Comparison of ENCODE assay signal across 17 cellular contexts in the genomic region with DNA sequence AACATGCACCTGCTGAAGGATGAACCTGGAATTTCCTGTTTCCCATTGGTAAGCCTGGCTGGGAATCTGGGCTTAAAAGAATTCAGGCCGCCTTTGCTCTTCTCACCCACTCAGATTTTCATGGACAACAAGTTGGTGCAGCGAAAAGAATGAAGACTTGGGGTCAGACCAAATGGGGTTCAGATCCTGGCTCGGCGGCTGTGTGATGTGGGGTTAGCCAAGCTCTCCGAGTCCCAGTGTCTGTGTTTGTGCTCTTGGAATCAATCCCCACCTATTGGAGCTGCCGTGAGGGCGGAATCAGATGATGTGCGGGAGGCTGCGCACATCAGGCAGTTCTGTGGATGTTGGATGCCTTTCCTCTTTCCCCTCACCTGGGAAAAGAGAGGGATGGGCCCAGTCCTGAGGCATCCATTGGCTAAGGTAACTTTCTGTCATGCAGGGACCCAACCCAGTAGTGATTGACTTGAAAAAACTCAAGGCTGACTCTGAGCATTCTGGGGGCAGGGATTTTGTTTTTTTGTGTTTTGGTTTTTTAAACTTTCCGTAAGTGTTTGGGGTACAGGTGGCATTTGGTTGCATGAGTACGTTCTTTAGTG.
DNase-seq lines count a peak whose midpoint lies in the region; ATAC-seq, FAIRE-seq and TF ChIP-seq lines count a peak whose summit lies in the region.
"Had no signal": no experiment of that assay in that cellular context is flagged by ENCODE, and none has a peak within 500 bp of the region (broad histone marks: within the 10 kb centered on the region; RNA-seq: fewer than 3 reads in every experiment).

No MANE protein-coding gene starts in this region.

- H4K8ac ChIP-seq in mesenchymal stem cell (ENCODE audit: low read length): peak overlapping the region; percentile 79

- no peak overlapping the region for H2BK15ac ChIP-seq in mesenchymal stem cell (ENCODE audit: low read depth, poor library complexity, severe bottlenecking)

- H2AFZ ChIP-seq in K562 (ENCODE audit: low read depth, low read length): no peak overlapping the region
- no peak overlapping the region for H2AFZ ChIP-seq in mesenchymal stem cell (ENCODE audit: low read depth, low read length)
- H2AFZ ChIP-seq in SK-N-SH (ENCODE audit: low read depth): no peak overlapping the region

- H3K4ac ChIP-seq in mesenchymal stem cell (ENCODE audit: low read depth in 1 of 2, low read length in 2 of 2): peak overlapping the region; percentile 9 to 88

- CTCF ChIA-PET in AG04450 (lab: Charles Lee): interaction anchor here (1.2 kb wide), 1 partner anchor 220 kb away, joined by 3 read pairs; no protein-coding TSS in a partner anchor
- CTCF ChIA-PET in K562 (lab: Yijun Ruan, JAX; ENCODE audit: low intra/inter-chr PET ratio): interaction anchor here (1.3 kb wide), 1 partner anchor 200 kb away, joined by 3 read pairs; no protein-coding TSS in a partner anchor
- CTCF ChIA-PET in SK-N-SH (lab: Yijun Ruan, JAX): no interaction called here

- peaks cover 2% of the 10 kb centered on the region for H3K27me3 ChIP-seq in AG04450 (ENCODE audit: control insufficient read depth, insufficient read depth, low read length)
- no peaks in the 10 kb centered on the region for H3K27me3 ChIP-seq in H7 (ENCODE audit: control insufficient read depth, insufficient read depth, low read length)
- no peaks in the 10 kb centered on the region for H3K27me3 ChIP-seq in K562 (ENCODE audit: control insufficient read depth in 2 of 2, insufficient read depth in 2 of 2, low read length in 2 of 2)
- H3K27me3 ChIP-seq in mesenchymal stem cell (ENCODE audit: control insufficient read depth in 1 of 2, insufficient read depth in 1 of 2, low read length in 2 of 2): no peaks in the 10 kb centered on the region
- no peaks in the 10 kb centered on the region for H3K27me3 ChIP-seq in SK-N-SH (ENCODE audit: insufficient read depth)
- H3K27me3 ChIP-seq in testis: no peaks in the 10 kb centered on the region

- TF ChIP-seq RAD21 in K562 (CRISPR knock-in tag; conservative IDR thresholded peaks at IDR 0.05 in 1 of 2, IDR thresholded peaks at IDR 0.05 in 1 of 2): no peak
- TF ChIP-seq RAD21 in SK-N-SH (IDR thresholded peaks at IDR 0.05; ENCODE audit: low read length): no peak

- peak overlapping the region; percentile 54 for H2BK120ac ChIP-seq in mesenchymal stem cell (ENCODE audit: low read depth, low read length)

- no peaks in the 10 kb centered on the region for H3K79me2 ChIP-seq in K562 (ENCODE audit: control insufficient read depth, insufficient read depth, low read length)
- H3K79me2 ChIP-seq in SK-N-SH (ENCODE audit: insufficient read depth): no peaks in the 10 kb centered on the region

- WGBS in K562 (ENCODE audit: insufficient coverage, low coverage, missing lambda C conversion rate): 82% methylated on average over 11 of the region's 11 CpGs
- WGBS in mesenchymal stem cell: 98% methylated on average over 10 of the region's 11 CpGs
- WGBS in SK-N-SH (ENCODE audit: low lambda C conversion rate): 61% methylated on average over 8 of the region's 11 CpGs
- WGBS in testis, 2 donors: 94 to 96% methylated on average over 11 of the region's 11 CpGs

- BruUV-seq in K562 (replicated peaks; lab: Mats Ljungman, UMichigan): no TSS peak

- H3K4me3 ChIP-seq in AG04450 (ENCODE audit: low read depth, low read length): no peak overlapping the region
- no peak overlapping the region for H3K4me3 ChIP-seq in H7 (ENCODE audit: insufficient read depth, low read depth, low read length)
- no peak overlapping the region for H3K4me3 ChIP-seq in K562
- peak overlapping the region in 1 of 2 experiments; percentile 36 for H3K4me3 ChIP-seq in mesenchymal stem cell (ENCODE audit: insufficient read depth in 1 of 2, low read depth in 1 of 2, low read length in 2 of 2)
- H3K4me3 ChIP-seq in SK-N-SH (ENCODE audit: low read depth in 2 of 2, low read length in 1 of 2): no peak overlapping the region
- no peak overlapping the region for H3K4me3 ChIP-seq in testis

- H2BK5ac ChIP-seq in mesenchymal stem cell (ENCODE audit: low read depth, low read length, poor library complexity, severe bottlenecking): no peak overlapping the region

- H4K20me1 ChIP-seq in K562 (replicated peaks; ENCODE audit: control insufficient read depth, insufficient read depth, low read length) (no peaks in the 10 kb centered on the region), SK-N-SH (ENCODE audit: insufficient read depth) (no peaks in the 10 kb centered on the region)

- DNase-seq in AG04450 (ENCODE audit: low read depth, low spot score) (no peak), H7 (peak; percentile 56), K562 (ENCODE audit: extremely low read depth in 1 of 4, low spot score in 3 of 4) (no peak), mesenchymal stem cell (no peak), SK-N-SH (no peak), testis (no peak)
- DNase-seq: 8988T; CD4-positive, alpha-beta memory T cell; DMS79 treated with DMSO at 0.1 percent for 48 hours had no signal

- POLR2A ChIA-PET in AG04450 (lab: Yijun Ruan, JAX): no interaction called here
- POLR2A ChIA-PET in K562 (lab: Yijun Ruan, JAX): no interaction called here
- POLR2A ChIA-PET in SK-N-SH (lab: Yijun Ruan, JAX): no interaction called here

- peak overlapping the region; percentile 91 to 94 for H3K18ac ChIP-seq in mesenchymal stem cell (ENCODE audit: low read depth in 1 of 2, low read length in 2 of 2)

- TF ChIP-seq EP300 in K562 (IDR thresholded peaks at IDR 0.05; ENCODE audit: low read length) (no peak), SK-N-SH (IDR thresholded peaks at IDR 0.05; ENCODE audit: borderline replicate concordance in 1 of 2, low read depth in 1 of 2, low read length in 1 of 2) (no peak)

- no peaks in the 10 kb centered on the region for H3K36me3 ChIP-seq in H7 (replicated peaks; ENCODE audit: control insufficient read depth, insufficient read depth, low read length)
- H3K36me3 ChIP-seq in K562 (ENCODE audit: control insufficient read depth, insufficient read depth, low read length): no peaks in the 10 kb centered on the region
- no peaks in the 10 kb centered on the region for H3K36me3 ChIP-seq in mesenchymal stem cell (ENCODE audit: control insufficient read depth in 1 of 2, insufficient read depth in 2 of 2, low read depth in 1 of 2, low read length in 2 of 2)
- H3K36me3 ChIP-seq in SK-N-SH (replicated peaks in 1 of 2; ENCODE audit: control insufficient read depth in 1 of 2, insufficient read depth in 2 of 2, low read length in 1 of 2): no peaks in the 10 kb centered on the region
- no peaks in the 10 kb centered on the region for H3K36me3 ChIP-seq in testis (ENCODE audit: low read depth, missing control alignments)

- no peak for TF ChIP-seq POLR2A in K562 (conservative IDR thresholded peaks at IDR 0.05)
- no peak for TF ChIP-seq POLR2A in testis (IDR thresholded peaks at IDR 0.05)

- no peak overlapping the region for H3K9ac ChIP-seq in K562 (ENCODE audit: insufficient read depth in 1 of 2, low read depth in 2 of 2, low read length in 2 of 2)
- peak overlapping the region; percentile 69 for H3K9ac ChIP-seq in mesenchymal stem cell (ENCODE audit: low read length)
- H3K9ac ChIP-seq in SK-N-SH: no peak overlapping the region

- in situ Hi-C loops in K562 (cut with MboI): no loop called here

- FAIRE-seq in K562 (lab: Jason Lieb, UNC): no peak
- FAIRE-seq: G401.6, GM12891, H1 had no signal

- no peak overlapping the region for H4K91ac ChIP-seq in mesenchymal stem cell (ENCODE audit: low read length)

- H3K27ac ChIP-seq in AG04450 (ENCODE audit: low read depth, low read length) (peak overlapping the region; percentile 57), K562 (ENCODE audit: extremely low read depth, low read depth, low read length) (no peak overlapping the region), mesenchymal stem cell (ENCODE audit: low read length, poor library complexity, severe bottlenecking) (no peak overlapping the region), SK-N-SH (ENCODE audit: low read depth in 2 of 2, low read length in 1 of 2) (no peak overlapping the region), testis (no peak overlapping the region)
- H3K27ac ChIP-seq: C4-2B, HL-60 had no signal

- no peaks in the 10 kb centered on the region for H3K9me1 ChIP-seq in K562 (ENCODE audit: control insufficient read depth, insufficient read depth, low read length)

- no peaks in the 10 kb centered on the region for H3F3A ChIP-seq in SK-N-SH (replicated peaks; ENCODE audit: insufficient read depth)

- H2AK5ac ChIP-seq in mesenchymal stem cell (ENCODE audit: low read length, severe bottlenecking): no peak overlapping the region

- H3K4me1 ChIP-seq in K562 (replicated peaks in 1 of 2; ENCODE audit: control insufficient read depth in 2 of 2, insufficient read depth in 2 of 2, low read length in 2 of 2) (peaks cover 4 to 9% of the 10 kb centered on the region in 2 experiments; a peak in 4 of 5 replicates), mesenchymal stem cell (ENCODE audit: control insufficient read depth, insufficient read depth, low read depth, low read length) (no peaks in the 10 kb centered on the region), SK-N-SH (ENCODE audit: control insufficient read depth in 1 of 2, insufficient read depth in 2 of 2, low read depth in 1 of 2, low read length in 1 of 2) (no peaks in the 10 kb centered on the region; a peak in 1 of 4 replicates), testis (no peaks in the 10 kb centered on the region)

- peak overlapping the region; percentile 57 to 92 for H2BK12ac ChIP-seq in mesenchymal stem cell (ENCODE audit: low read length in 2 of 2)

- ATAC-seq in K562 (no peak), GM18520 (IDR thresholded peaks at IDR 0.05; ENCODE audit: unreplicated experiment) (no peak), GM19395 (IDR thresholded peaks at IDR 0.05; ENCODE audit: unreplicated experiment) (no peak)
- ATAC-seq: HCT116 had no signal

- H3K9me3 ChIP-seq in AG04450 (ENCODE audit: control insufficient read depth, insufficient read depth, low read length): no peaks in the 10 kb centered on the region; the same call in 1 of the 2 replicates
- no peaks in the 10 kb centered on the region; the same call in 1 of the 2 replicates for H3K9me3 ChIP-seq in K562 (replicated peaks; ENCODE audit: control insufficient read depth, insufficient read depth, low read depth, low read length)
- H3K9me3 ChIP-seq in mesenchymal stem cell (ENCODE audit: control insufficient read depth, low read length): peaks cover 3% of the 10 kb centered on the region
- H3K9me3 ChIP-seq in SK-N-SH: no peaks in the 10 kb centered on the region
- H3K9me3 ChIP-seq in testis: no peaks in the 10 kb centered on the region

- intact Hi-C loops in K562 (cut with micrococcal nuclease) (no loop called here), testis (cut with DNase I; ENCODE audit: low total_unique reads) (no loop called here)

- no peaks in the 10 kb centered on the region for H3K79me1 ChIP-seq in mesenchymal stem cell (replicated peaks; ENCODE audit: low read length, poor library complexity, severe bottlenecking)

- H3K4me2 ChIP-seq in K562 (ENCODE audit: insufficient read depth, low read length) (no peak overlapping the region), mesenchymal stem cell (ENCODE audit: low read length, poor library complexity, severe bottlenecking) (no peak overlapping the region), SK-N-SH (no peak overlapping the region)

- TF ChIP-seq CTCF in AG04450 (IDR thresholded peaks at IDR 0.05; ENCODE audit: low read depth, low read length) (no peak), K562 (IDR thresholded peaks at IDR 0.05 in 2 of 3, conservative IDR thresholded peaks at IDR 0.05 in 1 of 3; ENCODE audit: insufficient read depth in 2 of 3, low read depth in 1 of 3, low read length in 3 of 3) (no peak), SK-N-SH (IDR thresholded peaks at IDR 0.05) (no peak), testis (IDR thresholded peaks at IDR 0.05) (no peak)

- no peak overlapping the region for H3K23ac ChIP-seq in mesenchymal stem cell (ENCODE audit: low read length in 2 of 2)

- no peak overlapping the region for H3K14ac ChIP-seq in mesenchymal stem cell (ENCODE audit: low read length in 2 of 2)

- H3K9me2 ChIP-seq in SK-N-SH: no peaks in the 10 kb centered on the region
